ENCODE assay signal across 6 cellular contexts in genomic region chr5:179517746-179518145, GRCh38. TPM values are rescaled to one million over a fixed set of nuclear protein-coding genes. Genes with fewer than 3 reads are reported as not detected.
A peak's percentile ranks its signal among the peaks of the same experiment; 100 is the strongest.
DNase-seq lines count a peak whose midpoint lies in the region; ATAC-seq, FAIRE-seq and TF ChIP-seq lines count a peak whose summit lies in the region.
"Not testable (repeated sequence)": the region's sequence is repeated elsewhere in the genome, so short reads cannot be mapped to it uniquely, and the experiment has no call there.

No MANE protein-coding gene starts in this region.

- H3K27me3 Mint-ChIP-seq in GM23338 (ENCODE audit: insufficient read depth, low read depth, poor library complexity), result peaks cover 13% of the 10 kb centered on the region

- POLR2A ChIA-PET in HCT116 (lab: Charles Lee); K562 (lab: Yijun Ruan, JAX); HepG2 (lab: Yijun Ruan, JAX): not testable (repeated sequence)
- POLR2A ChIA-PET in Panc1 (lab: Charles Lee), result interaction anchor here (0.7 kb wide), 1 partner anchor 40 kb away, joined by 6 read pairs; no protein-coding TSS in a partner anchor

- not testable (repeated sequence) for FAIRE-seq in K562 (lab: Jason Lieb, UNC); HepG2 (lab: Jason Lieb, UNC)

- not testable (repeated sequence) for DNase-seq in GM23338 (ENCODE audit: low spot score); HCT116 (ENCODE audit: low read depth, low spot score); Panc1 (ENCODE audit: low read depth, low spot score); K562 (ENCODE audit: extremely low read depth in 1 of 4, low spot score in 3 of 4); HepG2 (ENCODE audit: low spot score)

- H3K36me3 Mint-ChIP-seq in GM23338 (ENCODE audit: low read depth), result not testable (repeated sequence)

- H3K36me3 ChIP-seq in GM23338 (ENCODE audit: insufficient read depth); HCT116 (ENCODE audit: control insufficient read depth in 1 of 2, insufficient read depth in 2 of 2, low read length in 2 of 2); Panc1 (ENCODE audit: control insufficient read depth, insufficient read depth, low read length); K562 (ENCODE audit: control insufficient read depth, insufficient read depth, low read length); HepG2 (replicated peaks in 1 of 2; ENCODE audit: control insufficient read depth in 1 of 2, insufficient read depth in 2 of 2, low read length in 2 of 2): not testable (repeated sequence)

- BruUV-seq in HCT116 (replicated peaks; lab: Mats Ljungman, UMichigan); Panc1 (replicated peaks; lab: Mats Ljungman, UMichigan); K562 (replicated peaks; lab: Mats Ljungman, UMichigan); HepG2 (replicated peaks; lab: Mats Ljungman, UMichigan): not testable (repeated sequence)

- H3K4me3 ChIP-seq in GM23338; HCT116 (replicated peaks in 1 of 2; ENCODE audit: low read depth in 1 of 2, low read length in 2 of 2); Panc1 (ENCODE audit: low read depth in 2 of 2, low read length in 2 of 2); K562; HepG2 (replicated peaks in 1 of 3; ENCODE audit: insufficient read depth in 1 of 3, low read depth in 2 of 3, low read length in 3 of 3): not testable (repeated sequence)

- H3K9me1 ChIP-seq in K562 (ENCODE audit: control insufficient read depth, insufficient read depth, low read length), result not testable (repeated sequence)

- H2AFZ ChIP-seq in GM23338; HCT116 (ENCODE audit: low read depth, low read length, poor library complexity, severe bottlenecking); K562 (ENCODE audit: low read depth, low read length); HepG2 (ENCODE audit: low read length): not testable (repeated sequence)

- H3K4me3 Mint-ChIP-seq in GM23338, result not testable (repeated sequence)

- H4K20me1 ChIP-seq in GM23338 (replicated peaks; ENCODE audit: insufficient read depth); HCT116 (ENCODE audit: insufficient read depth); K562 (replicated peaks; ENCODE audit: control insufficient read depth, insufficient read depth, low read length); HepG2 (ENCODE audit: insufficient read depth, low read length): not testable (repeated sequence)

- no CpG with 5 or more reads among the region's 7 CpGs for WGBS in K562 (ENCODE audit: insufficient coverage, low coverage, missing lambda C conversion rate)
- 36% methylated on average over 4 of the region's 7 CpGs for WGBS in HepG2 (ENCODE audit: low lambda C conversion rate)

- H3K4me1 Mint-ChIP-seq in GM23338, result not testable (repeated sequence)

- not testable (repeated sequence) for H3K27ac Mint-ChIP-seq in GM23338

- TF ChIP-seq EP300 in K562 (IDR thresholded peaks at IDR 0.05; ENCODE audit: low read length); HepG2 (IDR thresholded peaks at IDR 0.05; ENCODE audit: low read depth in 2 of 2, low read length in 2 of 2); HepG2 (CRISPR knock-in tag; IDR thresholded peaks at IDR 0.05; ENCODE audit: borderline replicate concordance): not testable (repeated sequence)

- intact Hi-C loops in HCT116 (cut with micrococcal nuclease); Panc1 (cut with micrococcal nuclease; ENCODE audit: unreplicated experiment); K562 (cut with micrococcal nuclease); HepG2 (cut with micrococcal nuclease; ENCODE audit: unreplicated experiment): not testable (repeated sequence)

- not testable (repeated sequence) for H3K27ac ChIP-seq in GM23338 (ENCODE audit: low read depth); HCT116 (ENCODE audit: low read depth, low read length); Panc1 (ENCODE audit: low read length); K562 (ENCODE audit: extremely low read depth, low read depth, low read length); HepG2 (ENCODE audit: extremely low read length, insufficient read depth, low read length)

- not testable (repeated sequence) for H3K4me2 ChIP-seq in GM23338; HCT116 (ENCODE audit: low read length); K562 (ENCODE audit: insufficient read depth, low read length); HepG2 (ENCODE audit: low read depth, low read length)

- H3K4me1 ChIP-seq in GM23338 (ENCODE audit: insufficient read depth); HCT116 (ENCODE audit: control insufficient read depth in 1 of 2, insufficient read depth in 2 of 2, low read length in 2 of 2); Panc1 (ENCODE audit: control insufficient read depth, insufficient read depth, low read length); K562 (replicated peaks in 1 of 2; ENCODE audit: control insufficient read depth in 2 of 2, insufficient read depth in 2 of 2, low read length in 2 of 2): not testable (repeated sequence)
- H3K4me1 ChIP-seq in HepG2 (ENCODE audit: insufficient read depth, low read length), result peaks cover 18% of the 10 kb centered on the region

- H3K27me3 ChIP-seq in GM23338 (ENCODE audit: insufficient read depth); HCT116 (ENCODE audit: insufficient read depth, low read length); Panc1 (ENCODE audit: control insufficient read depth, insufficient read depth, low read length); K562 (ENCODE audit: control insufficient read depth in 2 of 2, insufficient read depth in 2 of 2, low read length in 2 of 2); HepG2 (ENCODE audit: control insufficient read depth in 1 of 2, insufficient read depth in 2 of 2, low read length in 2 of 2): not testable (repeated sequence)

- not testable (repeated sequence) for H3K9me3 Mint-ChIP-seq in GM23338

- CTCF ChIA-PET in HCT116 (lab: Charles Lee); Panc1 (lab: Charles Lee); K562 (lab: Yijun Ruan, JAX; ENCODE audit: low intra/inter-chr PET ratio); HepG2 (lab: Yijun Ruan, JAX; ENCODE audit: low intra/inter-chr PET ratio, low total read pairs): not testable (repeated sequence)

- not testable (repeated sequence) for H3K9me3 ChIP-seq in HCT116 (ENCODE audit: control insufficient read depth in 1 of 2, insufficient read depth in 1 of 2, low read depth in 1 of 2, low read length in 2 of 2); Panc1 (ENCODE audit: control insufficient read depth, insufficient read depth, low read depth, low read length); K562 (replicated peaks; ENCODE audit: control insufficient read depth, insufficient read depth, low read depth, low read length); HepG2 (ENCODE audit: low read length)

- RAD21 ChIA-PET in HCT116 (lab: Charles Lee; ENCODE audit: low non-redundant PET in 1 of 2, low total read pairs in 2 of 2, uncharacterized antibody in 2 of 2, unreplicated experiment in 2 of 2), result not testable (repeated sequence)

- H3F3A ChIP-seq in GM23338 (replicated peaks; ENCODE audit: low read depth), result not testable (repeated sequence)

- ATAC-seq in GM23338 (peak; percentile 49), HCT116 (0 out of 2 replicates have a peak, but pooled peaks have one; percentile 43), HG03342 (IDR thresholded peaks at IDR 0.05; ENCODE audit: unreplicated experiment) (peak; percentile 7), Panc1 (peak; percentile 50; the same call in 1 of the 2 replicates), K562 (peak; percentile 60; the same call in 2 of the 3 replicates), HepG2 (peak; percentile 55)

- in situ Hi-C loops in Panc1 (cut with HindIII; ENCODE audit: low pct_unique_long_range_greater_than_20kb, low sequenced_read_pairs); HepG2 (cut with HindIII; ENCODE audit: extremely low pct_ligation_motif_present, low pct_unique_long_range_greater_than_20kb): not testable (repeated sequence)
- in situ Hi-C loops in K562 (cut with MboI), result loop anchor here (5.0 kb wide), 1 partner anchor 1570 kb away; no protein-coding TSS in a partner anchor

- not testable (repeated sequence) for TF ChIP-seq POLR2A in HCT116 (IDR thresholded peaks at IDR 0.05; ENCODE audit: borderline replicate concordance, extremely low read depth, insufficient read depth, insufficient read length); K562 (conservative IDR thresholded peaks at IDR 0.05); HepG2 (IDR thresholded peaks at IDR 0.05; ENCODE audit: insufficient read depth in 1 of 2, low read depth in 2 of 2, low read length in 2 of 2)

- not testable (repeated sequence) for H3K9ac ChIP-seq in HCT116 (ENCODE audit: low read length); K562 (ENCODE audit: insufficient read depth in 1 of 2, low read depth in 2 of 2, low read length in 2 of 2); HepG2 (ENCODE audit: insufficient read depth, low read depth, low read length)

- H3K9me2 ChIP-seq in GM23338 (ENCODE audit: insufficient read depth); HCT116 (ENCODE audit: insufficient read depth): not testable (repeated sequence)

- not testable (repeated sequence) for H3K79me2 ChIP-seq in GM23338 (replicated peaks; ENCODE audit: insufficient read depth); HCT116 (ENCODE audit: insufficient read depth, low read length); K562 (ENCODE audit: control insufficient read depth, insufficient read depth, low read length); HepG2 (ENCODE audit: insufficient read depth, low read length)

- not testable (repeated sequence) for TF ChIP-seq CTCF in GM23338 (conservative IDR thresholded peaks at IDR 0.05; ENCODE audit: low read depth in 2 of 2); HCT116 (IDR thresholded peaks at IDR 0.05 in 2 of 3, conservative IDR thresholded peaks at IDR 0.05 in 1 of 3; ENCODE audit: borderline replicate concordance in 1 of 3, insufficient read depth in 1 of 3, low read depth in 2 of 3, low read length in 2 of 3); Panc1 (IDR thresholded peaks at IDR 0.05); K562 (IDR thresholded peaks at IDR 0.05 in 2 of 3, conservative IDR thresholded peaks at IDR 0.05 in 1 of 3; ENCODE audit: insufficient read depth in 2 of 3, low read depth in 1 of 3, low read length in 3 of 3); HepG2 (CRISPR knock-in tag; IDR thresholded peaks at IDR 0.05)

- TF ChIP-seq RAD21 in HCT116 (IDR thresholded peaks at IDR 0.05; ENCODE audit: low read depth); K562 (CRISPR knock-in tag; conservative IDR thresholded peaks at IDR 0.05 in 1 of 2, IDR thresholded peaks at IDR 0.05 in 1 of 2); HepG2 (CRISPR knock-in tag; IDR thresholded peaks at IDR 0.05): not testable (repeated sequence)

RNA-seq across cellular contexts. Expression of gene RUFY1, which starts 32.6 kb away (rescaled TPM):
- 25.0 and 31.6 TPM in 2 replicates for total RNA-seq in GM23338 (2014; rRNA removed; shearing (Covaris generic))
- polyA plus RNA-seq in GM23338 (2016; fragmentation: Nextera tagmentation; extraction: Ambion mirVana) (22.7 and 25.3 TPM in 2 replicates), K562 (2011; rRNA removed) (26.0 and 29.9 TPM in 2 replicates), K562 (2014; fragmentation: Illumina TruSeq; extraction: Trizol) (21.0 and 22.8 TPM in 2 replicates), K562 (2014; fragmentation: Nextera tagmentation; extraction: Ambion mirVana) (1 to 10 TPM; 5.0 to 7.9 TPM), K562 (2014; rRNA removed) (24.0 and 30.0 TPM in 2 replicates), HepG2 (2011; rRNA removed) (19.9 and 20.8 TPM in 2 replicates)
- total RNA-seq in HCT116 (2021; ENCODE audit: unreplicated experiment) (32.9 TPM), Panc1 (2021; ENCODE audit: unreplicated experiment) (66.3 TPM), K562 (2014; rRNA removed) (39.9 and 41.7 TPM in 2 replicates), K562 (2014; rRNA removed; fragmentation: Illumina TruSeq; extraction: Trizol) (21.8 and 26.2 TPM in 2 replicates), K562 (2015; rRNA removed; fragmentation: Illumina TruSeq; extraction: Trizol) (31.9 and 33.8 TPM in 2 replicates), K562 (2021) (29.1 and 29.6 TPM in 2 replicates), HepG2 (2016; rRNA removed; fragmentation: Illumina TruSeq; extraction: Trizol) (28.6 and 31.9 TPM in 2 replicates)
- polyA plus RNA-seq in HCT116 (2012), result 21.0 and 24.7 TPM in 2 replicates
- 51.6 TPM for polyA plus RNA-seq in Panc1 (2012; ENCODE audit: insufficient read length)
- total RNA-seq in K562 (2011; cell fraction: chromatin; rRNA removed; ENCODE audit: low replicate concordance), result 72.1 and 77.5 TPM in 2 replicates
- total RNA-seq in K562 (2011; cell fraction: nucleolus; rRNA removed), result 38.4 and 41.8 TPM in 2 replicates
- total RNA-seq in K562 (2011; cell fraction: nucleoplasm; rRNA removed), result 45.2 and 49.2 TPM in 2 replicates
- polyA plus RNA-seq in K562 (2011; cell fraction: cytosol; rRNA removed), result 18.4 and 19.7 TPM in 2 replicates
- polyA plus RNA-seq in K562 (2011; cell fraction: nucleus; rRNA removed), result 27.5 and 31.1 TPM in 2 replicates
- polyA plus RNA-seq in K562 (2012), result 21.3 and 24.0 TPM in 2 replicates
- 28.9 and 34.2 TPM in 2 replicates for polyA minus RNA-seq in K562 (2011; rRNA and poly(A)+ RNA removed)
- polyA minus RNA-seq in K562 (2011; cell fraction: cytosol; rRNA and poly(A)+ RNA removed), result 17.6 and 20.2 TPM in 2 replicates
- polyA minus RNA-seq in K562 (2011; cell fraction: nucleus; rRNA and poly(A)+ RNA removed), result 14.9 and 19.5 TPM in 2 replicates
- 12.6 and 13.4 TPM in 2 replicates for total RNA-seq in HepG2 (2016; cell fraction: cytosol; rRNA removed; fragmentation: Illumina TruSeq; extraction: Trizol; ENCODE audit: low read depth)
- total RNA-seq in HepG2 (2016; cell fraction: insoluble cytoplasmic fraction; rRNA removed; fragmentation: Illumina TruSeq; extraction: Trizol), result 28.3 and 34.5 TPM in 2 replicates
- 10.7 and 10.9 TPM in 2 replicates for total RNA-seq in HepG2 (2016; cell fraction: membrane; rRNA removed; fragmentation: Illumina TruSeq; extraction: Trizol)
- total RNA-seq in HepG2 (2016; cell fraction: nucleus; rRNA removed; fragmentation: Illumina TruSeq; extraction: Trizol), result 22.7 and 23.6 TPM in 2 replicates
- 12.9 and 13.5 TPM in 2 replicates for polyA plus RNA-seq in HepG2 (2011; cell fraction: cytosol; rRNA removed)
- polyA plus RNA-seq in HepG2 (2011; cell fraction: nucleus; rRNA removed), result 35.0 and 35.3 TPM in 2 replicates
- polyA plus RNA-seq in HepG2 (2012), result 20.2 and 23.0 TPM in 2 replicates
- 3.2 and 4.7 TPM in 2 replicates for polyA plus RNA-seq in HepG2 (2016; cell fraction: cytosol; fragmentation: Illumina TruSeq; extraction: Trizol; ENCODE audit: low read depth)
- polyA plus RNA-seq in HepG2 (2016; cell fraction: insoluble cytoplasmic fraction; fragmentation: Illumina TruSeq; extraction: Trizol; ENCODE audit: low read depth), result 29.3 and 30.1 TPM in 2 replicates
- 5.8 and 6.8 TPM in 2 replicates for polyA plus RNA-seq in HepG2 (2016; cell fraction: membrane; fragmentation: Illumina TruSeq; extraction: Trizol; ENCODE audit: low read depth)
- 41.0 and 41.7 TPM in 2 replicates for polyA plus RNA-seq in HepG2 (2016; cell fraction: nucleus; fragmentation: Illumina TruSeq; extraction: Trizol; ENCODE audit: insufficient read depth, low read depth)
- polyA minus RNA-seq in HepG2 (2011; rRNA and poly(A)+ RNA removed; ENCODE audit: low replicate concordance), result 25.8 and 35.3 TPM in 2 replicates
- polyA minus RNA-seq in HepG2 (2011; cell fraction: cytosol; rRNA and poly(A)+ RNA removed), result 10.6 and 11.2 TPM in 2 replicates
- 20.7 and 28.1 TPM in 2 replicates for polyA minus RNA-seq in HepG2 (2011; cell fraction: nucleus; rRNA and poly(A)+ RNA removed)

Comparison
In these comparisons a context has a peak if more than half of its experiments do, and no peak if none do; other contexts are left out.
1. ATAC-seq: peak in every context shown above with its lines; median percentile 60 in K562; 55 in HepG2; 50 in Panc1; 49 in GM23338; 43 in HCT116; 7 in HG03342.